ENCODE assay signal across 1 cellular context in genomic region chr1:150979007-150979722, GRCh38.
A peak's percentile ranks its signal among the peaks of the same experiment; 100 is the strongest.
TF ChIP-seq lines count a peak whose summit lies in the region.

No MANE protein-coding gene starts in this region.

TF ChIP-seq in H1, 55 proteins besides CTCF, POLR2A, EP300 and RAD21 (continued from another document):
- TF ChIP-seq ASH2L (IDR thresholded peaks at IDR 0.05; ENCODE audit: low read length) (peak; percentile 42), KDM4A (IDR thresholded peaks at IDR 0.05; ENCODE audit: low read depth, low read length, severe bottlenecking) (peak; percentile 18), SP4 (IDR thresholded peaks at IDR 0.05; ENCODE audit: low read length) (0 out of 2 replicates have a peak, but pooled peaks have one; percentile 67), GABPA (IDR thresholded peaks at IDR 0.05; ENCODE audit: borderline replicate concordance, insufficient read depth, low read length) (peak; percentile 59; the same call in 1 of the 2 replicates), YY1 (IDR thresholded peaks at IDR 0.05; ENCODE audit: low read depth, low read length) (peak; percentile 53; the same call in 1 of the 2 replicates), SRF (IDR thresholded peaks at IDR 0.05; ENCODE audit: low read depth, low read length) (0 out of 2 replicates have a peak, but pooled peaks have one; percentile 37), RXRA (IDR thresholded peaks at IDR 0.05; ENCODE audit: insufficient read depth, low read depth, low read length) (0 out of 2 replicates have a peak, but pooled peaks have one; percentile 56), TBP (IDR thresholded peaks at IDR 0.05; ENCODE audit: low read depth, low read length) (0 out of 2 replicates have a peak, but pooled peaks have one; percentile 35), CBX8 (IDR thresholded peaks at IDR 0.05; ENCODE audit: borderline replicate concordance, low read depth, low read length) (no peak), CTBP2 (IDR thresholded peaks at IDR 0.05; ENCODE audit: borderline replicate concordance, insufficient read depth, insufficient read length, low read length) (peak; percentile 35), PHF8 (conservative IDR thresholded peaks at IDR 0.05; ENCODE audit: low read depth, low read length) (no peak), CREB1 (IDR thresholded peaks at IDR 0.05) (0 out of 2 replicates have a peak, but pooled peaks have one; percentile 28), TCF12 (IDR thresholded peaks at IDR 0.05; ENCODE audit: low read depth, low read length) (no peak), KDM5A (IDR thresholded peaks at IDR 0.05; ENCODE audit: low read length) (no peak), RNF2 (IDR thresholded peaks at IDR 0.05; ENCODE audit: borderline replicate concordance, low read depth, low read length, missing control alignments, poor library complexity, severe bottlenecking) (no peak), RFX5 (IDR thresholded peaks at IDR 0.05; ENCODE audit: borderline replicate concordance, low read depth, low read length) (peak; percentile 11; the same call in 1 of the 2 replicates), HDAC6 (IDR thresholded peaks at IDR 0.05; ENCODE audit: low read depth, low read length) (no peak), GTF2F1 (IDR thresholded peaks at IDR 0.05; ENCODE audit: borderline replicate concordance, low read depth, low read length) (0 out of 2 replicates have a peak, but pooled peaks have one; percentile 15), SIN3A (conservative IDR thresholded peaks at IDR 0.05 in 1 of 2, IDR thresholded peaks at IDR 0.05 in 1 of 2; ENCODE audit: low read depth in 1 of 2, low read length in 2 of 2) (0 out of 4 replicates have a peak, but pooled peaks have one; percentile 26 to 34), JUND (IDR thresholded peaks at IDR 0.05; ENCODE audit: low read length) (peak; percentile 73), SP2 (IDR thresholded peaks at IDR 0.05; ENCODE audit: low read length) (0 out of 2 replicates have a peak, but pooled peaks have one; percentile 5), ATF3 (IDR thresholded peaks at IDR 0.05; ENCODE audit: insufficient read depth, low read depth, low read length) (peak; percentile 85), BACH1 (IDR thresholded peaks at IDR 0.05; ENCODE audit: low read length) (peak; percentile 78)
